In the genomic region with DNA sequence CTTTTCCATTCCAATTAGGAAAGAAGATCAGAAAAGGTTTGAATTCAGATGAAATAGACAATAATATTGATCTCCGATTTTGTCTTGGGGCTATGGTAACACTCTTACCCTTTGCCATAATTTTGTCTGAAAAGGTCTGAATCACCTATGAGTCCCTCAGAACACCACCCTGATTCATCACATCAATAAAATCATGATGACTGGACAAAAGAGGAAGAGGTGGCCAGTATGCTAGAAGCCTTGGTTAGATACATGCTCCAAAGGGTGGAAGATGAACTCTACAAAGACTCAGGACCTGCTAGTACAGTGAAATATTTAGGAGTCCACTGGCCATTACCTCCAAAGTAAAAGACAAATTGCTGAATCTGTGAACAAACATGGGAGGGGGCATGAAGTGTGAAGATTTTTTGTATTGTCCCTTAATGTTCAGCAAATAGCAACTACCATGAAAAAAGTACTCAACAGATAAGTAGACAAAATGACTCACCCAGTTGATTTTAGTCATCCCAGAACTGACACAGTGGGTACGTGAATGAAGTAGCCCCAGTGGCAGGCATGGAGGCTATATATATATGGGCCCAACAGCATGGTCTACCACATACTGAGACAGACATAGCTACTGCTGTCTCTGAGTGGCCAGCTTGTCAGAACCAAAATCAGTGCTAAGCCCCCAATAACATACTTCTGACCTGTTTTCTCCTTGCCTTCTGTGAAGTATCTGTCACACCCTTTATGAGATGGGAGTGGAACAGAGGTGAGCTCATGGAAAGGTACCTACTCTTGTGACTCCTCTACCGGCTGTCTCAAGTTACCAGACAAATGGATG, we compare ENCODE assay signal across 9 cellular contexts. TPM values are rescaled to one million over a fixed set of nuclear protein-coding genes. Genes with fewer than 3 reads are reported as not detected.
DNase-seq lines count a peak whose midpoint lies in the region; ATAC-seq, FAIRE-seq and TF ChIP-seq lines count a peak whose summit lies in the region.
"Had no signal": no experiment of that assay in that cellular context is flagged by ENCODE, and none has a peak within 500 bp of the region (broad histone marks: within the 10 kb centered on the region; RNA-seq: fewer than 3 reads in every experiment).

No MANE protein-coding gene starts in this region.

- no peaks in the 10 kb centered on the region for H3K36me3 Mint-ChIP-seq in chondrocyte (ENCODE audit: low read depth)
- H3K36me3 Mint-ChIP-seq: brain had no signal

- no peaks in the 10 kb centered on the region for H3K27me3 Mint-ChIP-seq in chondrocyte (ENCODE audit: low read depth)

- no peaks in the 10 kb centered on the region for H3K9me3 Mint-ChIP-seq in chondrocyte (ENCODE audit: low read depth)

- DNase-seq in GM12865 (ENCODE audit: low read depth) (peak; percentile 66), LHCN-M2 (ENCODE audit: low read depth) (peak; percentile 70), chondrocyte (ENCODE audit: low spot score) (no peak), NCI-H2196 treated with DMSO at 0.1 percent for 48 hours (lab: John Stamatoyannopoulos, UW; ENCODE audit: unreplicated experiment) (no peak), AML-193 (lab: John Stamatoyannopoulos, UW) (no peak), middle frontal gyrus (ENCODE audit: extremely low spot score, low spot score) (no peak), GM19239 (ENCODE audit: insufficient read length, low spot score) (no peak)

- ATAC-seq in GM21723 (IDR thresholded peaks at IDR 0.05; ENCODE audit: unreplicated experiment): peak; percentile 91

- no peak overlapping the region for H3K4me3 Mint-ChIP-seq in chondrocyte (ENCODE audit: unreplicated experiment)
- H3K4me3 Mint-ChIP-seq: brain had no signal

- no peak overlapping the region for H3K4me3 ChIP-seq in GM12865 (ENCODE audit: low read depth, low read length)

- FAIRE-seq in GM19239 (lab: Jason Lieb, UNC): no peak

- H3K27ac Mint-ChIP-seq in chondrocyte (ENCODE audit: unreplicated experiment): peak overlapping the region; percentile 81
- H3K27ac Mint-ChIP-seq: brain had no signal

- peaks cover 54% of the 10 kb centered on the region for H3K4me1 Mint-ChIP-seq in chondrocyte (ENCODE audit: low read depth)
- H3K4me1 Mint-ChIP-seq: brain had no signal

- TF ChIP-seq CTCF in GM12865 (IDR thresholded peaks at IDR 0.05; ENCODE audit: insufficient read depth, low read depth, low read length, missing control alignments): no peak
- no peak for TF ChIP-seq CTCF in chondrocyte (IDR thresholded peaks at IDR 0.05)

RNA-seq across cellular contexts. Expression of a gene that starts 36.5 kb away (rescaled TPM):
- 139 and 145 TPM in 2 replicates for total RNA-seq in LHCN-M2 (2014; rRNA removed)
- 94.9 TPM for polyA plus RNA-seq in LHCN-M2 (2012)
- 234 to 330 TPM (median 245 TPM) in 3 replicates for total RNA-seq in chondrocyte

Comparison
In these comparisons a context has a peak if more than half of its experiments do, and no peak if none do; other contexts are left out.
1. DNase-seq: peak in GM12865 (single experiment) and LHCN-M2 (single experiment); none in chondrocyte (single experiment), NCI-H2196 treated with DMSO at 0.1 percent for 48 hours (single experiment), AML-193 (0 of 2), middle frontal gyrus (single experiment) and GM19239 (single experiment).